27 cellular contexts compared by ENCODE assay signal in the genomic region with DNA sequence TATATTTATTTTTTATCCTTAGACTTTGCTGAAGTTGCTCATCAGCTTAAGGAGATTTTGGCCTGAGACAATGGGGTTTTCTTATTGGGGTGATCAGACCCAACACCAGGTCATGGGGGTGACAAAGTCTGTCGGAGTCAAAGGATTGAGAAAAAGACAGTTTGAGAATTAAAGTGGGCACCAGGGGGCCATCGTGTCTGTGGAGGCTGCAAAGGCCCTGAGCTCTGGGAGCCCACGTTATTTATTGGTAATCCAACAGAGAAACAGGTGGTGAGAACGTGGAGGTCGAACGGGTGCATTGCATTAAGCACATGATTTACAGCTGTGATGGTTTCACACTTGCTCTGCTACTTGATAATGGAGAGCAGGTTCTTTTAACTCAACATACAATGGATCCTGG.
"Had no signal": no experiment of that assay in that cellular context is flagged by ENCODE, and none has a peak within 500 bp of the region (broad histone marks: within the 10 kb centered on the region; RNA-seq: fewer than 3 reads in every experiment).

No MANE protein-coding gene starts in this region.

- H3K4me1 Mint-ChIP-seq: activated CD4-positive, alpha-beta memory T cell treated with anti-CD3 and anti-CD28 coated beads, Interleukin-2, amount 10 ng/mL, durations not matched to agents 7 days and 5 days; activated CD4-positive, alpha-beta T cell treated with anti-CD3 and anti-CD28 coated beads for 36 hours; activated T-helper 17 cell treated with anti-CD3 and anti-CD28 coated beads, Interleukin-2, amount 50 U/mL, for 72 hours; brain had no signal

- ATAC-seq: activated CD4-positive, alpha-beta T cell treated with anti-CD3 and anti-CD28 coated beads for 36 hours; activated T-helper 17 cell treated with anti-CD3 and anti-CD28 coated beads, Interleukin-2, amount 50 U/mL, for 72 hours had no signal

- H3K27ac Mint-ChIP-seq: activated CD4-positive, alpha-beta memory T cell treated with anti-CD3 and anti-CD28 coated beads, Interleukin-2, amount 10 ng/mL, durations not matched to agents 7 days and 5 days; activated CD4-positive, alpha-beta T cell treated with anti-CD3 and anti-CD28 coated beads for 36 hours; activated naive CD4-positive, alpha-beta T cell treated with anti-CD3 and anti-CD28 coated beads for 36 hours; activated naive CD8-positive, alpha-beta T cell; activated T-helper 17 cell treated with anti-CD3 and anti-CD28 coated beads, Interleukin-2, amount 50 U/mL, for 72 hours; brain had no signal

- H3K4me3 ChIP-seq: Peyer's patch had no signal

- H3K36me3 Mint-ChIP-seq: activated naive CD8-positive, alpha-beta T cell; brain had no signal

- H3K9me3 ChIP-seq: Peyer's patch had no signal

- FAIRE-seq: astrocyte had no signal

- H3K4me1 ChIP-seq: Peyer's patch had no signal

- H3K27me3 ChIP-seq: Peyer's patch had no signal

- H3K27ac ChIP-seq: Peyer's patch, RWPE1, VCaP had no signal

- DNase-seq: activated CD4-positive, alpha-beta memory T cell treated with anti-CD3 and anti-CD28 coated beads, Interleukin-2, amount 10 ng/mL, durations not matched to agents 7 days and 5 days; activated CD4-positive, alpha-beta T cell treated with anti-CD3 and anti-CD28 coated beads for 36 hours; activated CD4-positive, alpha-beta T cell treated with anti-CD3 and anti-CD28 coated beads, Interleukin-2, amount 50 U/mL, for 1 hour; activated gamma-delta T cell; activated naive CD4-positive, alpha-beta T cell treated with anti-CD3 and anti-CD28 coated beads for 36 hours; activated T-cell treated with anti-CD3 and anti-CD28 coated beads for 4 hours; activated T-cell treated with anti-CD3 and anti-CD28 coated beads, Interleukin-2, amount 50 U/mL, for 48 hours; amygdala; cerebellar nuclear complex; Kasumi-1; KBM-7; NCI-H1105 treated with DMSO at 0.1 percent for 48 hours; NCI-H1436 treated with DMSO at 0.1 percent for 48 hours; NCI-H187; NCI-H2081 treated with DMSO at 0.1 percent for 48 hours; NCI-H2171 treated with DMSO at 0.1 percent for 48 hours; NCI-H226; NCI-H774; Peyer's patch; SHP77 treated with DMSO at 0.1 percent for 48 hours; T-helper 1 cell had no signal

- H3K36me3 ChIP-seq: Peyer's patch had no signal

- H3K27me3 Mint-ChIP-seq: activated CD4-positive, alpha-beta memory T cell treated with anti-CD3 and anti-CD28 coated beads, Interleukin-2, amount 10 ng/mL, durations not matched to agents 7 days and 5 days; activated CD4-positive, alpha-beta T cell treated with anti-CD3 and anti-CD28 coated beads for 36 hours; activated naive CD8-positive, alpha-beta T cell; activated T-helper 17 cell treated with anti-CD3 and anti-CD28 coated beads, Interleukin-2, amount 50 U/mL, for 72 hours; brain had no signal

- H3K4me3 Mint-ChIP-seq: activated CD4-positive, alpha-beta memory T cell treated with anti-CD3 and anti-CD28 coated beads, Interleukin-2, amount 10 ng/mL, durations not matched to agents 7 days and 5 days; activated CD4-positive, alpha-beta T cell treated with anti-CD3 and anti-CD28 coated beads for 36 hours; activated naive CD4-positive, alpha-beta T cell treated with anti-CD3 and anti-CD28 coated beads for 36 hours; activated naive CD8-positive, alpha-beta T cell; activated T-helper 17 cell treated with anti-CD3 and anti-CD28 coated beads, Interleukin-2, amount 50 U/mL, for 72 hours; brain had no signal
